Comparison of ENCODE assay signal across 2 cellular contexts in genomic region chr10:97761331-97761865, GRCh38.
TF ChIP-seq lines count a peak whose summit lies in the region.

No MANE protein-coding gene starts in this region.

TF ChIP-seq in GM12878, 131 proteins besides CTCF, POLR2A, EP300 and RAD21:
- TF ChIP-seq, protein P1, sequence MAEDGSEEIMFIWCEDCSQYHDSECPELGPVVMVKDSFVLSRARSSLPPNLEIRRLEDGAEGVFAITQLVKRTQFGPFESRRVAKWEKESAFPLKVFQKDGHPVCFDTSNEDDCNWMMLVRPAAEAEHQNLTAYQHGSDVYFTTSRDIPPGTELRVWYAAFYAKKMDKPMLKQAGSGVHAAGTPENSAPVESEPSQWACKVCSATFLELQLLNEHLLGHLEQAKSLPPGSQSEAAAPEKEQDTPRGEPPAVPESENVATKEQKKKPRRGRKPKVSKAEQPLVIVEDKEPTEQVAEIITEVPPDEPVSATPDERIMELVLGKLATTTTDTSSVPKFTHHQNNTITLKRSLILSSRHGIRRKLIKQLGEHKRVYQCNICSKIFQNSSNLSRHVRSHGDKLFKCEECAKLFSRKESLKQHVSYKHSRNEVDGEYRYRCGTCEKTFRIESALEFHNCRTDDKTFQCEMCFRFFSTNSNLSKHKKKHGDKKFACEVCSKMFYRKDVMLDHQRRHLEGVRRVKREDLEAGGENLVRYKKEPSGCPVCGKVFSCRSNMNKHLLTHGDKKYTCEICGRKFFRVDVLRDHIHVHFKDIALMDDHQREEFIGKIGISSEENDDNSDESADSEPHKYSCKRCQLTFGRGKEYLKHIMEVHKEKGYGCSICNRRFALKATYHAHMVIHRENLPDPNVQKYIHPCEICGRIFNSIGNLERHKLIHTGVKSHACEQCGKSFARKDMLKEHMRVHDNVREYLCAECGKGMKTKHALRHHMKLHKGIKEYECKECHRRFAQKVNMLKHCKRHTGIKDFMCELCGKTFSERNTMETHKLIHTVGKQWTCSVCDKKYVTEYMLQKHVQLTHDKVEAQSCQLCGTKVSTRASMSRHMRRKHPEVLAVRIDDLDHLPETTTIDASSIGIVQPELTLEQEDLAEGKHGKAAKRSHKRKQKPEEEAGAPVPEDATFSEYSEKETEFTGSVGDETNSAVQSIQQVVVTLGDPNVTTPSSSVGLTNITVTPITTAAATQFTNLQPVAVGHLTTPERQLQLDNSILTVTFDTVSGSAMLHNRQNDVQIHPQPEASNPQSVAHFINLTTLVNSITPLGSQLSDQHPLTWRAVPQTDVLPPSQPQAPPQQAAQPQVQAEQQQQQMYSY (CRISPR knock-in tag; IDR thresholded peaks at IDR 0.05): no peak
- TF ChIP-seq RB1 (IDR thresholded peaks at IDR 0.05; ENCODE audit: borderline replicate concordance) (no peak), CHD2 (IDR thresholded peaks at IDR 0.05; ENCODE audit: borderline replicate concordance, low read depth, low read length) (no peak), SPI1 (IDR thresholded peaks at IDR 0.05; ENCODE audit: borderline replicate concordance, insufficient read depth, low read depth, low read length) (no peak), RAD51 (IDR thresholded peaks at IDR 0.05) (no peak)
TF ChIP-seq in GM12878: peak in this region for 0.

TF ChIP-seq in HEK293T, 16 proteins besides CTCF, POLR2A, EP300 and RAD21 (continued from another document):
- TF ChIP-seq BHLHE40 (IDR thresholded peaks at IDR 0.05; ENCODE audit: borderline replicate concordance) (no peak), L3MBTL2 (conservative IDR thresholded peaks at IDR 0.05) (no peak), HDGF (IDR thresholded peaks at IDR 0.05; ENCODE audit: borderline replicate concordance) (no peak)
